Comparison of ENCODE assay signal across 1 cellular context in the genomic region with DNA sequence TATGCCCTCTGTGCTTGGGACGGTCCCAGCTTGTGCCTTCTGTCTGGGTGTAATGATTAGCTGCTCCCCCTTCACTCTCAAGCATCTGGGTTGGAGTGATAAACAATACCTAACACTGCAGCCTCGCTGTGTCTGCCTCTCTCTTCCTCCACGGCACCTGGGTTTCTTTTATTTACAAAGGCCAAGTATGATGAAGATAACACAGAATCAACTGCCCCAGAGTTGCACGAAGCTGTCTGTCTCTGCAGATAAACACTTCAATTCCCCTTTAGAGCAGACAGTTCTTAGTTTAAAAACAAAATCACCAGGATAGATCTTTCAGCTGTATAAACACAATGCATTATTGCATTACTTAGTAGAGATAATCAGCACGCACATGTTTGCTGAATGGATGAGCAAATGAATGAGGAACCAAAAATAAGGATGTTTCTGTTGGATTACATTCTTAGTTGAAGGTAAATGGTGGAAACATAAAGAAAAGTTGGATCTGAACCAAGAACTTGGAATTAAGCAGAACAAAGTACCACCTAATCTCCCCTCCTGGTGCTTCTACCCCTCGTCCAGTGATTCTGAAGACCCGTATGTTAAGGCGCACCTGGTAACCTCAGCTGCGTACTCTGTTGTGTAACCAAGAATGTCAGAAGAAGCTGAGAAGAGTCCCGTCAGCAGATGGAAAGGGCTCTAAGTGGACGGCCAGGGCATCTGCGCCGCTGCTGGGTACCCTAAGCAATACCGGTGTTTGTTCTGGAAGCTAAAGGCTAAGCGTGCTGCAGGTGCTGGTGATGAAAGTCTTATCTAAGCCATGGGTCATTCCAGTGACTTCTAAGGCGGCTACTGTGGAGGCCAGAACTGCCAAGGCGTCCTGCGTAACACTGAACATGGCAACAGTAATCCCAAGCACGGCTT.
A peak's percentile ranks its signal among the peaks of the same experiment; 100 is the strongest.
TF ChIP-seq lines count a peak whose summit lies in the region.

No MANE protein-coding gene starts in this region.

TF ChIP-seq in K562, 482 proteins besides CTCF, POLR2A, EP300 and RAD21 (continued from another document and continues in another):
- TF ChIP-seq, protein P1, sequence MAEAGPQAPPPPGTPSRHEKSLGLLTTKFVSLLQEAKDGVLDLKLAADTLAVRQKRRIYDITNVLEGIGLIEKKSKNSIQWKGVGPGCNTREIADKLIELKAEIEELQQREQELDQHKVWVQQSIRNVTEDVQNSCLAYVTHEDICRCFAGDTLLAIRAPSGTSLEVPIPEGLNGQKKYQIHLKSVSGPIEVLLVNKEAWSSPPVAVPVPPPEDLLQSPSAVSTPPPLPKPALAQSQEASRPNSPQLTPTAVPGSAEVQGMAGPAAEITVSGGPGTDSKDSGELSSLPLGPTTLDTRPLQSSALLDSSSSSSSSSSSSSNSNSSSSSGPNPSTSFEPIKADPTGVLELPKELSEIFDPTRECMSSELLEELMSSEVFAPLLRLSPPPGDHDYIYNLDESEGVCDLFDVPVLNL (CRISPR knock-in tag; IDR thresholded peaks at IDR 0.05; ENCODE audit: low read depth): no peak
- TF ChIP-seq CREB3 (tag; conservative IDR thresholded peaks at IDR 0.05; ENCODE audit: low read depth) (peak; percentile 96), ETS1 (conservative IDR thresholded peaks at IDR 0.05; ENCODE audit: control insufficient read depth, low read depth, low read length) (peak; percentile 57; the same call in 1 of the 2 replicates), CBFB (CRISPR knock-in tag; IDR thresholded peaks at IDR 0.05) (no peak), ZNF224 (CRISPR knock-in tag; IDR thresholded peaks at IDR 0.05) (no peak), GATAD2B (IDR thresholded peaks at IDR 0.05; ENCODE audit: borderline replicate concordance) (no peak; the same call in 1 of the 2 replicates), KLF16 (IDR thresholded peaks at IDR 0.05) (peak; percentile 99), NRF1 (conservative IDR thresholded peaks at IDR 0.05 in 1 of 2, IDR thresholded peaks at IDR 0.05 in 1 of 2) (peak; percentile 24 to 43; a peak in 2 of 4 replicates), MTA1 (IDR thresholded peaks at IDR 0.05; ENCODE audit: borderline replicate concordance) (peak; percentile 96), ZNF444 (CRISPR knock-in tag; IDR thresholded peaks at IDR 0.05) (peak; percentile 83), MYNN (IDR thresholded peaks at IDR 0.05) (peak; percentile 83), MYNN (CRISPR knock-in tag; IDR thresholded peaks at IDR 0.05) (no peak), ZNF12 (CRISPR knock-in tag; IDR thresholded peaks at IDR 0.05) (no peak), ZNF696 (CRISPR knock-in tag; conservative IDR thresholded peaks at IDR 0.05) (peak; percentile 85; the same call in 1 of the 2 replicates), STAT6 (CRISPR knock-in tag; IDR thresholded peaks at IDR 0.05) (no peak; the same call in 1 of the 2 replicates), MTA2 (IDR thresholded peaks at IDR 0.05; ENCODE audit: low read depth) (peak; percentile 100), ZNF699 (CRISPR knock-in tag; IDR thresholded peaks at IDR 0.05; ENCODE audit: insufficient replicate concordance) (peak; percentile 74), ZKSCAN8 (CRISPR knock-in tag; IDR thresholded peaks at IDR 0.05) (peak; percentile 97), RBM15 (IDR thresholded peaks at IDR 0.05; ENCODE audit: insufficient read depth, low read length) (no peak), SFPQ (IDR thresholded peaks at IDR 0.05; ENCODE audit: low read depth, low read length) (no peak), DIDO1 (tag; IDR thresholded peaks at IDR 0.05; ENCODE audit: low read depth) (no peak; the same call in 1 of the 2 replicates), HNRNPL (IDR thresholded peaks at IDR 0.05; ENCODE audit: low read depth, low read length) (no peak), NFE2L1 (tag; IDR thresholded peaks at IDR 0.05; ENCODE audit: borderline replicate concordance, low read depth) (no peak), NR4A1 (CRISPR knock-in tag; IDR thresholded peaks at IDR 0.05) (no peak), NR4A1 (tag; IDR thresholded peaks at IDR 0.05) (peak; percentile 100), KHSRP (IDR thresholded peaks at IDR 0.05) (peak; percentile 99), ZNF24 (IDR thresholded peaks at IDR 0.05) (peak; percentile 98), ATF3 (IDR thresholded peaks at IDR 0.05) (peak; percentile 80; the same call in 1 of the 2 replicates), ATF3 (CRISPR knock-in tag; conservative IDR thresholded peaks at IDR 0.05) (no peak; the same call in 1 of the 2 replicates), CBX8 (IDR thresholded peaks at IDR 0.05; ENCODE audit: borderline replicate concordance, extremely low read depth, low read depth, low read length, poor library complexity, severe bottlenecking) (no peak), HOXB6 (CRISPR knock-in tag; IDR thresholded peaks at IDR 0.05; ENCODE audit: borderline replicate concordance) (peak; percentile 73; the same call in 1 of the 2 replicates), CREBBP (IDR thresholded peaks at IDR 0.05; ENCODE audit: low read depth, low read length) (no peak), GTF2E2 (tag; IDR thresholded peaks at IDR 0.05) (peak; percentile 61; the same call in 1 of the 2 replicates), JUNB (CRISPR knock-in tag; conservative IDR thresholded peaks at IDR 0.05) (no peak), NCOA6 (IDR thresholded peaks at IDR 0.05) (no peak), HMG20A (CRISPR knock-in tag; conservative IDR thresholded peaks at IDR 0.05) (peak; percentile 24; the same call in 1 of the 2 replicates), THAP12 (CRISPR knock-in tag; IDR thresholded peaks at IDR 0.05) (no peak), C11orf30 (IDR thresholded peaks at IDR 0.05; ENCODE audit: low read depth) (no peak), ZNF408 (CRISPR knock-in tag; IDR thresholded peaks at IDR 0.05; ENCODE audit: low read depth) (no peak), GABPB1 (CRISPR knock-in tag; IDR thresholded peaks at IDR 0.05) (peak; percentile 37; the same call in 1 of the 2 replicates), DMBX1 (CRISPR knock-in tag; IDR thresholded peaks at IDR 0.05; ENCODE audit: borderline replicate concordance) (peak; percentile 99), TCFL5 (CRISPR knock-in tag; conservative IDR thresholded peaks at IDR 0.05) (peak; percentile 74; the same call in 1 of the 2 replicates), PML (IDR thresholded peaks at IDR 0.05; ENCODE audit: low read length) (peak; percentile 100), NBN (IDR thresholded peaks at IDR 0.05; ENCODE audit: low read depth) (peak; percentile 99; the same call in 1 of the 2 replicates)
- TF ChIP-seq, protein P2, sequence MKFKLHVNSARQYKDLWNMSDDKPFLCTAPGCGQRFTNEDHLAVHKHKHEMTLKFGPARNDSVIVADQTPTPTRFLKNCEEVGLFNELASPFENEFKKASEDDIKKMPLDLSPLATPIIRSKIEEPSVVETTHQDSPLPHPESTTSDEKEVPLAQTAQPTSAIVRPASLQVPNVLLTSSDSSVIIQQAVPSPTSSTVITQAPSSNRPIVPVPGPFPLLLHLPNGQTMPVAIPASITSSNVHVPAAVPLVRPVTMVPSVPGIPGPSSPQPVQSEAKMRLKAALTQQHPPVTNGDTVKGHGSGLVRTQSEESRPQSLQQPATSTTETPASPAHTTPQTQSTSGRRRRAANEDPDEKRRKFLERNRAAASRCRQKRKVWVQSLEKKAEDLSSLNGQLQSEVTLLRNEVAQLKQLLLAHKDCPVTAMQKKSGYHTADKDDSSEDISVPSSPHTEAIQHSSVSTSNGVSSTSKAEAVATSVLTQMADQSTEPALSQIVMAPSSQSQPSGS (CRISPR knock-in tag; IDR thresholded peaks at IDR 0.05): no peak
- TF ChIP-seq, protein P3, sequence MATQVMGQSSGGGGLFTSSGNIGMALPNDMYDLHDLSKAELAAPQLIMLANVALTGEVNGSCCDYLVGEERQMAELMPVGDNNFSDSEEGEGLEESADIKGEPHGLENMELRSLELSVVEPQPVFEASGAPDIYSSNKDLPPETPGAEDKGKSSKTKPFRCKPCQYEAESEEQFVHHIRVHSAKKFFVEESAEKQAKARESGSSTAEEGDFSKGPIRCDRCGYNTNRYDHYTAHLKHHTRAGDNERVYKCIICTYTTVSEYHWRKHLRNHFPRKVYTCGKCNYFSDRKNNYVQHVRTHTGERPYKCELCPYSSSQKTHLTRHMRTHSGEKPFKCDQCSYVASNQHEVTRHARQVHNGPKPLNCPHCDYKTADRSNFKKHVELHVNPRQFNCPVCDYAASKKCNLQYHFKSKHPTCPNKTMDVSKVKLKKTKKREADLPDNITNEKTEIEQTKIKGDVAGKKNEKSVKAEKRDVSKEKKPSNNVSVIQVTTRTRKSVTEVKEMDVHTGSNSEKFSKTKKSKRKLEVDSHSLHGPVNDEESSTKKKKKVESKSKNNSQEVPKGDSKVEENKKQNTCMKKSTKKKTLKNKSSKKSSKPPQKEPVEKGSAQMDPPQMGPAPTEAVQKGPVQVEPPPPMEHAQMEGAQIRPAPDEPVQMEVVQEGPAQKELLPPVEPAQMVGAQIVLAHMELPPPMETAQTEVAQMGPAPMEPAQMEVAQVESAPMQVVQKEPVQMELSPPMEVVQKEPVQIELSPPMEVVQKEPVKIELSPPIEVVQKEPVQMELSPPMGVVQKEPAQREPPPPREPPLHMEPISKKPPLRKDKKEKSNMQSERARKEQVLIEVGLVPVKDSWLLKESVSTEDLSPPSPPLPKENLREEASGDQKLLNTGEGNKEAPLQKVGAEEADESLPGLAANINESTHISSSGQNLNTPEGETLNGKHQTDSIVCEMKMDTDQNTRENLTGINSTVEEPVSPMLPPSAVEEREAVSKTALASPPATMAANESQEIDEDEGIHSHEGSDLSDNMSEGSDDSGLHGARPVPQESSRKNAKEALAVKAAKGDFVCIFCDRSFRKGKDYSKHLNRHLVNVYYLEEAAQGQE (CRISPR knock-in tag; IDR thresholded peaks at IDR 0.05; ENCODE audit: low read depth): 0 out of 2 replicates have a peak, but pooled peaks have one; percentile 57
